Comparison of ENCODE assay signal across 20 cellular contexts in genomic region chr6:14082287-14082686, GRCh38. TPM values are rescaled to one million over a fixed set of nuclear protein-coding genes. Genes with fewer than 3 reads are reported as not detected.
DNase-seq lines count a peak whose midpoint lies in the region; ATAC-seq and TF ChIP-seq lines count a peak whose summit lies in the region.
"Had no signal": no experiment of that assay in that cellular context is flagged by ENCODE, and none has a peak within 500 bp of the region (broad histone marks: within the 10 kb centered on the region; RNA-seq: fewer than 3 reads in every experiment).

No MANE protein-coding gene starts in this region.

- TF ChIP-seq POLR2A in prostate gland (IDR thresholded peaks at IDR 0.05) = no peak

- H3K9me3 Mint-ChIP-seq in GM23338 (no peaks in the 10 kb centered on the region), activated B cell treated with CpG ODN at 0.5 μM for 24 hours (no peaks in the 10 kb centered on the region), naive B cell (no peaks in the 10 kb centered on the region)
- no peaks in the 10 kb centered on the region for H3K9me3 Mint-ChIP-seq in stimulated activated naive B cell treated with anti-CD40 and anti-IgM and Interleukin-4, amounts not matched to agents 10 μg/mL and 1 μg/mL and 100 μg/mL, for 72 hours
- H3K9me3 Mint-ChIP-seq: CD4-positive, CD25-positive, alpha-beta regulatory T cell; CD8-positive, alpha-beta T cell; HFFc6 had no signal

- H4K20me1 ChIP-seq in GM23338 (replicated peaks; ENCODE audit: insufficient read depth) = 0 out of 2 replicates have a peak, but pooled peaks cover 3% of the 10 kb centered on the region
- H4K20me1 ChIP-seq: BLaER1 had no signal

- H3K36me3 ChIP-seq in GM23338 (ENCODE audit: insufficient read depth) (no peaks in the 10 kb centered on the region; the same call in 1 of the 2 replicates), prostate gland (no peaks in the 10 kb centered on the region)
- H3K36me3 ChIP-seq: BLaER1, HAP-1 had no signal

- H3K27ac Mint-ChIP-seq in GM23338 = no peak overlapping the region
- peak overlapping the region; percentile 68 for H3K27ac Mint-ChIP-seq in activated B cell treated with CpG ODN at 0.5 μM for 24 hours
- H3K27ac Mint-ChIP-seq in naive B cell = peak overlapping the region in 5 of 6 donors; percentile 42 to 95 (median 83)
- H3K27ac Mint-ChIP-seq in stimulated activated naive B cell treated with anti-CD40 and anti-IgM and Interleukin-4, amounts not matched to agents 10 μg/mL and 1 μg/mL and 100 μg/mL, for 72 hours = peak overlapping the region; percentile 89
- H3K27ac Mint-ChIP-seq: CD4-positive, CD25-positive, alpha-beta regulatory T cell; CD8-positive, alpha-beta T cell; HFFc6 had no signal

- peaks cover 4% of the 10 kb centered on the region; the same call in 1 of the 2 replicates for H3K9me2 ChIP-seq in GM23338 (ENCODE audit: insufficient read depth)

- H3K27me3 Mint-ChIP-seq in GM23338 (ENCODE audit: insufficient read depth, low read depth, poor library complexity) = no peaks in the 10 kb centered on the region
- H3K27me3 Mint-ChIP-seq in activated B cell treated with CpG ODN at 0.5 μM for 24 hours = no peaks in the 10 kb centered on the region
- H3K27me3 Mint-ChIP-seq in naive B cell = no peaks in the 10 kb centered on the region
- no peaks in the 10 kb centered on the region for H3K27me3 Mint-ChIP-seq in stimulated activated naive B cell treated with anti-CD40 and anti-IgM and Interleukin-4, amounts not matched to agents 10 μg/mL and 1 μg/mL and 100 μg/mL, for 72 hours
- H3K27me3 Mint-ChIP-seq: CD4-positive, CD25-positive, alpha-beta regulatory T cell had no signal

- TF ChIP-seq CTCF in GM23338 (conservative IDR thresholded peaks at IDR 0.05; ENCODE audit: low read depth in 2 of 2) (no peak), activated B cell treated with CpG ODN at 0.5 μM for 24 hours (IDR thresholded peaks at IDR 0.05) (no peak), prostate gland (IDR thresholded peaks at IDR 0.05) (no peak)

- H3K79me2 ChIP-seq in GM23338 (replicated peaks; ENCODE audit: insufficient read depth) = no peaks in the 10 kb centered on the region

- 0 out of 2 replicates have a peak overlapping the region, but pooled peaks have one; percentile 28 for H2AFZ ChIP-seq in GM23338

- CTCF ChIA-PET in activated B cell treated with CpG ODN at 0.5 μM for 24 hours (lab: Charles Lee) = no interaction called here

- H3F3A ChIP-seq in GM23338 (replicated peaks; ENCODE audit: low read depth) = no peaks in the 10 kb centered on the region

- WGBS in prostate gland = 89% methylated on average over 5 of the region's 5 CpGs

- H3K4me1 Mint-ChIP-seq in GM23338 = peaks cover 11% of the 10 kb centered on the region
- H3K4me1 Mint-ChIP-seq in activated B cell treated with CpG ODN at 0.5 μM for 24 hours = peaks cover 76% of the 10 kb centered on the region
- peaks cover 33 to 82% (median 37%) of the 10 kb centered on the region in 3 donors for H3K4me1 Mint-ChIP-seq in naive B cell
- H3K4me1 Mint-ChIP-seq in stimulated activated naive B cell treated with anti-CD40 and anti-IgM and Interleukin-4, amounts not matched to agents 10 μg/mL and 1 μg/mL and 100 μg/mL, for 72 hours = peaks cover 58 to 93% of the 10 kb centered on the region in 2 donors

- DNase-seq in GM23338 (ENCODE audit: low spot score) (no peak), activated B cell treated with CpG ODN at 0.5 μM for 24 hours (no peak), naive B cell (no peak), prostate gland (ENCODE audit: low spot score) (no peak), RKO (ENCODE audit: low spot score) (no peak)
- no peak for DNase-seq in stimulated activated naive B cell treated with anti-CD40 and anti-IgM and Interleukin-4, amounts not matched to agents 10 μg/mL and 1 μg/mL and 100 μg/mL, for 72 hours
- DNase-seq: Caco-2; CD4-positive, CD25-positive, alpha-beta regulatory T cell; CD8-positive, alpha-beta T cell; DMS153; DND-41; EL; GDM1; GOT3; HFFc6 had no signal

- POLR2A ChIA-PET in activated B cell treated with CpG ODN at 0.5 μM for 24 hours (lab: Charles Lee) = interaction anchor here (1.4 to 18.3 kb wide), 4 partner anchors 11 to 46 kb away, joined by 3 to 911 read pairs (median 270); partner anchors contain the start of gene CD83

- ATAC-seq in GM23338 (no peak), activated B cell treated with CpG ODN at 0.5 μM for 24 hours (ENCODE audit: low read depth) (no peak), naive B cell (ENCODE audit: low read depth in 2 of 2) (no peak), HG03469 (IDR thresholded peaks at IDR 0.05; ENCODE audit: unreplicated experiment) (no peak), GM21825 (IDR thresholded peaks at IDR 0.05; ENCODE audit: unreplicated experiment) (no peak)
- ATAC-seq in stimulated activated naive B cell treated with anti-CD40 and anti-IgM and Interleukin-4, amounts not matched to agents 10 μg/mL and 1 μg/mL and 100 μg/mL, for 72 hours (replicated peaks) = no peak
- ATAC-seq: CD8-positive, alpha-beta T cell had no signal

- intact Hi-C loops in activated B cell treated with CpG ODN at 0.5 μM for 24 hours (cut with micrococcal nuclease) (no loop called here), prostate gland (cut with DNase I) (no loop called here)

- H3K4me2 ChIP-seq in GM23338 = no peak overlapping the region
- H3K4me2 ChIP-seq: BLaER1 had no signal

- H3K27me3 ChIP-seq in GM23338 (ENCODE audit: insufficient read depth) = no peaks in the 10 kb centered on the region
- H3K27me3 ChIP-seq in prostate gland (replicated peaks; ENCODE audit: insufficient read depth) = no peaks in the 10 kb centered on the region
- H3K27me3 ChIP-seq: BLaER1 had no signal

- peaks cover 9% of the 10 kb centered on the region; the same call in 1 of the 2 replicates for H3K4me1 ChIP-seq in GM23338 (ENCODE audit: insufficient read depth)
- H3K4me1 ChIP-seq in prostate gland (replicated peaks) = no peaks in the 10 kb centered on the region

- H3K4me3 Mint-ChIP-seq in GM23338 (no peak overlapping the region), activated B cell treated with CpG ODN at 0.5 μM for 24 hours (peak overlapping the region; percentile 33), naive B cell (peak overlapping the region in 4 of 8 donors; percentile 5 to 79 (median 25))
- peak overlapping the region in 1 of 2 donors; percentile 39 for H3K4me3 Mint-ChIP-seq in stimulated activated naive B cell treated with anti-CD40 and anti-IgM and Interleukin-4, amounts not matched to agents 10 μg/mL and 1 μg/mL and 100 μg/mL, for 72 hours
- H3K4me3 Mint-ChIP-seq: CD4-positive, CD25-positive, alpha-beta regulatory T cell; CD8-positive, alpha-beta T cell; HFFc6 had no signal

- H3K27ac ChIP-seq in GM23338 (ENCODE audit: low read depth) = no peak overlapping the region
- no peak overlapping the region for H3K27ac ChIP-seq in prostate gland
- H3K27ac ChIP-seq: BLaER1, C4-2B had no signal

- H3K36me3 Mint-ChIP-seq in GM23338 (ENCODE audit: low read depth) (no peaks in the 10 kb centered on the region), activated B cell treated with CpG ODN at 0.5 μM for 24 hours (ENCODE audit: low read depth) (no peaks in the 10 kb centered on the region), naive B cell (no peaks in the 10 kb centered on the region)
- no peaks in the 10 kb centered on the region for H3K36me3 Mint-ChIP-seq in stimulated activated naive B cell treated with anti-CD40 and anti-IgM and Interleukin-4, amounts not matched to agents 10 μg/mL and 1 μg/mL and 100 μg/mL, for 72 hours
- H3K36me3 Mint-ChIP-seq: CD4-positive, CD25-positive, alpha-beta regulatory T cell; CD8-positive, alpha-beta T cell had no signal

- H3K4me3 ChIP-seq in GM23338 = no peak overlapping the region
- H3K4me3 ChIP-seq in prostate gland = no peak overlapping the region
- H3K4me3 ChIP-seq: BLaER1, HAP-1 had no signal

- H3K9me3 ChIP-seq in prostate gland = no peaks in the 10 kb centered on the region
- H3K9me3 ChIP-seq: BLaER1, Caco-2, HAP-1 had no signal

TF ChIP-seq in GM23338, 12 proteins besides CTCF, POLR2A, EP300 and RAD21 (continues in another document):
- TF ChIP-seq STAT1 (IDR thresholded peaks at IDR 0.05; ENCODE audit: unreplicated experiment) (no peak), JUNB (IDR thresholded peaks at IDR 0.05; ENCODE audit: unreplicated experiment) (no peak), CREB1 (CRISPR knock-in tag; IDR thresholded peaks at IDR 0.05; ENCODE audit: low read depth) (no peak), NANOG (IDR thresholded peaks at IDR 0.05; ENCODE audit: borderline replicate concordance) (no peak), POLR2AphosphoS5 (IDR thresholded peaks at IDR 0.05; ENCODE audit: low read depth) (no peak)

RNA-seq across cellular contexts. Expression of gene CD83, which starts 35.3 kb away (rescaled TPM):
- 10.9 and 13.2 TPM in 2 replicates for total RNA-seq in GM23338 (2014; rRNA removed; shearing (Covaris generic))
- polyA plus RNA-seq in GM23338 (2016; fragmentation: Nextera tagmentation; extraction: Ambion mirVana) = 6.0 and 8.1 TPM in 2 replicates
- total RNA-seq in activated B cell treated with CpG ODN at 0.5 μM for 24 hours = 483 and 492 TPM in 2 replicates
- 100 to 1,000 TPM in 4 of 6 donors, 10 to 100 TPM in 2; 57.0 to 622 (median 209) TPM for polyA plus RNA-seq in naive B cell (ENCODE audit: low read depth in 6 of 6)
- 1 to 10 TPM; 5.5 to 5.7 TPM for total RNA-seq in prostate gland

Comparison
In these comparisons a context has a peak if more than half of its experiments do, and no peak if none do; other contexts are left out.
1. RNA of gene CD83, which starts 35.3 kb away (total RNA-seq): 483 to 492 TPM in activated B cell treated with CpG ODN at 0.5 μM for 24 hours; 10.9 to 13.2 TPM in GM23338 and 5.5 to 5.7 TPM in prostate gland; every median in the first group is over 10 times any median in the second.